In the genomic region with DNA sequence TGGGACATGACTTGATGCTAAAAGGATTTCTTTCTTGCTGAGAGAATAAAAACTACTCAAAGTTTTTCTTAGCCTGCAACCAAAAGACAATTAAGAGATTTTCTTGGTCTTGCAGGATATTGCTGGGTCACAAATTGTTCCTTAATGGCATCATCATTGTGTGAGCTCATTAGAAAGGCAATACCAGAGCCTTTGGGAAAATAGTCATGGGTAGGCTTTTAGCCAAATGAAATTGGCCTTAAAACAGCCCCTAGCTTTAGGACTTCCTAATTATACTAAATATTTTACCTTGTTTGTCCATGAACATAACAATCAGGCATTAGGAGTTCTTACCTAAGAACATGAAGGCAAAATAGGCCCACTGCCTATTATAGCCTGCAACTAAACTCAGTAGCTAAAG, we compare ENCODE assay signal across 20 cellular contexts. TPM values are rescaled to one million over a fixed set of nuclear protein-coding genes. Genes with fewer than 3 reads are reported as not detected.
DNase-seq lines count a peak whose midpoint lies in the region; ATAC-seq, FAIRE-seq and TF ChIP-seq lines count a peak whose summit lies in the region.
"Had no signal": no experiment of that assay in that cellular context is flagged by ENCODE, and none has a peak within 500 bp of the region (broad histone marks: within the 10 kb centered on the region; RNA-seq: fewer than 3 reads in every experiment).

No MANE protein-coding gene starts in this region.

- H3K27ac ChIP-seq in astrocyte (ENCODE audit: low read depth, low read length) (no peak overlapping the region), keratinocyte (ENCODE audit: control insufficient read depth, insufficient read depth, low read length) (no peak overlapping the region), left lung (no peak overlapping the region)

- ATAC-seq in GM18867 (IDR thresholded peaks at IDR 0.05; ENCODE audit: unreplicated experiment) (no peak), HG02610 (IDR thresholded peaks at IDR 0.05; ENCODE audit: unreplicated experiment) (no peak), left lung (no peak)
- ATAC-seq: K562 had no signal

- intact Hi-C loops in left lung (cut with DNase I): no loop called here

- H3K36me3 Mint-ChIP-seq in astrocyte (ENCODE audit: low read depth, unreplicated experiment): no peaks in the 10 kb centered on the region

- no peak overlapping the region for H3K27ac Mint-ChIP-seq in astrocyte (ENCODE audit: unreplicated experiment)
- H3K27ac Mint-ChIP-seq: CD8-positive, alpha-beta memory T cell had no signal

- H3K9ac ChIP-seq in astrocyte (ENCODE audit: low read length) (no peak overlapping the region), keratinocyte (ENCODE audit: control insufficient read depth, extremely low read depth, insufficient read depth, low read length) (no peak overlapping the region)

- peaks cover 3% of the 10 kb centered on the region for H3K9me3 Mint-ChIP-seq in astrocyte (ENCODE audit: unreplicated experiment)

- FAIRE-seq in astrocyte (lab: Jason Lieb, UNC) (no peak), keratinocyte (lab: Jason Lieb, UNC) (peak; percentile 9)
- FAIRE-seq: A204.1, K562, RCC 7860 had no signal

- H3K27me3 Mint-ChIP-seq in astrocyte (ENCODE audit: low read depth, unreplicated experiment): no peaks in the 10 kb centered on the region

- H3K9me3 ChIP-seq in astrocyte (ENCODE audit: insufficient read depth, low read depth, low read length) (no peaks in the 10 kb centered on the region), keratinocyte (ENCODE audit: control insufficient read depth, low read depth, low read length) (no peaks in the 10 kb centered on the region), left lung (no peaks in the 10 kb centered on the region)
- H3K9me3 ChIP-seq: BE2C, HAP-1 had no signal

- dilution Hi-C loops in keratinocyte (cut with MboI; ENCODE audit: extremely low pct_ligation_motif_present, low sequenced_read_pairs): no loop called here

- no peak overlapping the region for H3K4me3 Mint-ChIP-seq in astrocyte (ENCODE audit: unreplicated experiment)
- H3K4me3 Mint-ChIP-seq: CD8-positive, alpha-beta memory T cell had no signal

- H4K20me1 ChIP-seq in astrocyte (ENCODE audit: insufficient read depth, low read length): no peaks in the 10 kb centered on the region
- no peaks in the 10 kb centered on the region for H4K20me1 ChIP-seq in keratinocyte (ENCODE audit: control insufficient read depth, extremely low read depth, insufficient read depth, low read length)

- H3K4me2 ChIP-seq in astrocyte (ENCODE audit: low read length): no peak overlapping the region
- no peak overlapping the region for H3K4me2 ChIP-seq in keratinocyte (ENCODE audit: control insufficient read depth, extremely low read depth, insufficient read depth, low read depth, low read length)

- H3K36me3 ChIP-seq in astrocyte (ENCODE audit: insufficient read depth, low read length) (no peaks in the 10 kb centered on the region), keratinocyte (ENCODE audit: control insufficient read depth in 2 of 2, extremely low read depth in 1 of 2, insufficient read depth in 2 of 2, low read length in 2 of 2) (no peaks in the 10 kb centered on the region), left lung (no peaks in the 10 kb centered on the region)
- H3K36me3 ChIP-seq: BE2C, HAP-1 had no signal

- H3K79me2 ChIP-seq in astrocyte (ENCODE audit: insufficient read depth, low read length) (no peaks in the 10 kb centered on the region), keratinocyte (ENCODE audit: control insufficient read depth, insufficient read depth, low read length) (no peaks in the 10 kb centered on the region)

- peak; percentile 14 for DNase-seq in AG08395 (ENCODE audit: low spot score)
- DNase-seq in GM04503 (ENCODE audit: low read depth): peak; percentile 12
- peak; percentile 31 for DNase-seq in astrocyte (ENCODE audit: low read depth)
- no peak for DNase-seq in keratinocyte (ENCODE audit: low read depth, low spot score)
- DNase-seq in C1 segment of cervical spinal cord (lab: John Stamatoyannopoulos, UW): no peak
- no peak for DNase-seq in left lung
- DNase-seq: BE2C; CD8-positive, alpha-beta memory T cell; DND-41; NCI-H1048; NCI-H2107; NCI-H446; NCI-H774; SHP77 treated with DMSO at 0.1 percent for 48 hours had no signal

- no peak overlapping the region for H2AFZ ChIP-seq in astrocyte (ENCODE audit: low read depth, low read length)
- no peak overlapping the region for H2AFZ ChIP-seq in keratinocyte (ENCODE audit: control insufficient read depth, low read length)

- no peak overlapping the region for H3K4me3 ChIP-seq in astrocyte (ENCODE audit: insufficient read depth, low read depth, low read length)
- H3K4me3 ChIP-seq in keratinocyte (ENCODE audit: control insufficient read depth in 2 of 3, extremely low read depth in 1 of 3, insufficient read depth in 2 of 3, low read depth in 1 of 3, low read length in 3 of 3): no peak overlapping the region
- H3K4me3 ChIP-seq in left lung: no peak overlapping the region
- H3K4me3 ChIP-seq: HAP-1, K562 had no signal

- H3K4me1 Mint-ChIP-seq in astrocyte (ENCODE audit: low read depth, unreplicated experiment): peaks cover 1% of the 10 kb centered on the region
- H3K4me1 Mint-ChIP-seq: CD8-positive, alpha-beta memory T cell had no signal

- no peaks in the 10 kb centered on the region for H3K27me3 ChIP-seq in astrocyte (ENCODE audit: insufficient read depth, low read length)
- no peaks in the 10 kb centered on the region for H3K27me3 ChIP-seq in keratinocyte (ENCODE audit: control insufficient read depth, extremely low read depth, insufficient read depth, low read length)
- no peaks in the 10 kb centered on the region for H3K27me3 ChIP-seq in left lung
- H3K27me3 ChIP-seq: BE2C had no signal

- H3K4me1 ChIP-seq in astrocyte (ENCODE audit: insufficient read depth, low read length): no peaks in the 10 kb centered on the region
- peaks cover 7% of the 10 kb centered on the region for H3K4me1 ChIP-seq in keratinocyte (ENCODE audit: control insufficient read depth, extremely low read depth, insufficient read depth, low read length)
- no peaks in the 10 kb centered on the region for H3K4me1 ChIP-seq in left lung
- H3K4me1 ChIP-seq: BE2C had no signal

- no peaks in the 10 kb centered on the region for H3K9me1 ChIP-seq in keratinocyte (ENCODE audit: control insufficient read depth, extremely low read depth, insufficient read depth, low read length)

- TF ChIP-seq CTCF in astrocyte (IDR thresholded peaks at IDR 0.05; ENCODE audit: insufficient read depth, low read depth, low read length) (no peak), keratinocyte (optimal IDR thresholded peaks at IDR 0.05 in 1 of 3, IDR thresholded peaks at IDR 0.05 in 1 of 3, conservative IDR thresholded peaks at IDR 0.05 in 1 of 3; ENCODE audit: extremely low read depth in 1 of 3, insufficient read depth in 2 of 3, low read length in 3 of 3) (no peak), left lung (IDR thresholded peaks at IDR 0.05) (no peak)

RNA-seq across cellular contexts. Expression of a gene that starts 10.4 kb away (rescaled TPM):
- total RNA-seq in astrocyte (12.0 and 13.1 TPM in 2 replicates), left lung (10 to 100 TPM; 22.2 to 24.7 TPM)
- 3.6 to 6.0 TPM (median 5.2 TPM) in 3 replicates for polyA plus RNA-seq in keratinocyte
- polyA plus RNA-seq in keratinocyte (2011; ENCODE audit: low read depth): 3.3 TPM
- polyA plus RNA-seq in keratinocyte (2011; cell fraction: cytosol; rRNA removed): 3.2 and 4.5 TPM in 2 replicates
- 5.5 and 5.6 TPM in 2 replicates for polyA plus RNA-seq in keratinocyte (2011; cell fraction: nucleus; rRNA removed)
- polyA plus RNA-seq in keratinocyte (2012; ENCODE audit: low replicate concordance): 2.4 and 3.9 TPM in 2 replicates
- polyA minus RNA-seq in keratinocyte: 2.7 to 9.1 TPM (median 6.8 TPM) in 3 replicates
- 1.9 TPM for polyA minus RNA-seq in keratinocyte (2011; cell fraction: cytosol; rRNA and poly(A)+ RNA removed)
- polyA minus RNA-seq in keratinocyte (2011; cell fraction: nucleus; rRNA and poly(A)+ RNA removed): 8.0 and 17.1 TPM in 2 replicates

RNA-seq across cellular contexts. Expression of a gene that starts 43.9 kb away (rescaled TPM):
- total RNA-seq in astrocyte (5.1 and 5.3 TPM in 2 replicates), left lung (1 to 10 TPM; 5.4 to 6.7 TPM)
- polyA plus RNA-seq in keratinocyte: 2.7 to 5.3 TPM (median 4.9 TPM) in 3 replicates
- 10.3 TPM for polyA plus RNA-seq in keratinocyte (2011; ENCODE audit: low read depth)
- polyA plus RNA-seq in keratinocyte (2011; cell fraction: cytosol; rRNA removed): 2.6 and 4.9 TPM in 2 replicates
- polyA plus RNA-seq in keratinocyte (2011; cell fraction: nucleus; rRNA removed): 4.6 and 5.6 TPM in 2 replicates
- 6.4 and 6.5 TPM in 2 replicates for polyA plus RNA-seq in keratinocyte (2012; ENCODE audit: low replicate concordance)
- 1.8 to 4.1 TPM (median 2.6 TPM) in 3 replicates for polyA minus RNA-seq in keratinocyte
- 3.5 TPM for polyA minus RNA-seq in keratinocyte (2011; cell fraction: cytosol; rRNA and poly(A)+ RNA removed)
- polyA minus RNA-seq in keratinocyte (2011; cell fraction: nucleus; rRNA and poly(A)+ RNA removed): 2.3 and 6.1 TPM in 2 replicates

Comparison
In these comparisons a context has a peak if more than half of its experiments do, and no peak if none do; other contexts are left out.
1. DNase-seq: peak in AG08395 (single experiment), GM04503 (single experiment) and astrocyte (single experiment); none in keratinocyte (single experiment), C1 segment of cervical spinal cord (0 of 14) and left lung (0 of 2).